1 cellular context compared by ENCODE assay signal in genomic region chr7:76291346-76292205, GRCh38.
TF ChIP-seq lines count a peak whose summit lies in the region.

No MANE protein-coding gene starts in this region.

TF ChIP-seq in H1, 55 proteins besides CTCF, POLR2A, EP300 and RAD21 (continued from another document):
- TF ChIP-seq POU5F1 (IDR thresholded peaks at IDR 0.05; ENCODE audit: low read depth, low read length) (no peak), RBBP5 (IDR thresholded peaks at IDR 0.05; ENCODE audit: borderline replicate concordance, low read depth, low read length) (peak; percentile 66), TBP (IDR thresholded peaks at IDR 0.05; ENCODE audit: low read depth, low read length) (peak; percentile 38; the same call in 1 of the 2 replicates), CEBPB (IDR thresholded peaks at IDR 0.05; ENCODE audit: low read depth, low read length) (peak; percentile 53; the same call in 1 of the 2 replicates), HDAC2 (IDR thresholded peaks at IDR 0.05; ENCODE audit: borderline replicate concordance in 1 of 2, low read depth in 2 of 2, low read length in 2 of 2) (no peak), CTBP2 (IDR thresholded peaks at IDR 0.05; ENCODE audit: borderline replicate concordance, insufficient read depth, insufficient read length, low read length) (no peak), RNF2 (IDR thresholded peaks at IDR 0.05; ENCODE audit: borderline replicate concordance, low read depth, low read length, missing control alignments, poor library complexity, severe bottlenecking) (no peak), BCL11A (IDR thresholded peaks at IDR 0.05; ENCODE audit: low read depth in 2 of 2, low read length in 2 of 2) (no peak), ATF3 (IDR thresholded peaks at IDR 0.05; ENCODE audit: insufficient read depth, low read depth, low read length) (peak; percentile 60; the same call in 1 of the 2 replicates), KDM1A (IDR thresholded peaks at IDR 0.05; ENCODE audit: borderline replicate concordance, low read length) (peak; percentile 55; the same call in 1 of the 2 replicates), SP2 (IDR thresholded peaks at IDR 0.05; ENCODE audit: low read length) (no peak), SIRT6 (IDR thresholded peaks at IDR 0.05; ENCODE audit: low read length) (no peak), SP1 (IDR thresholded peaks at IDR 0.05; ENCODE audit: low read depth, low read length) (peak; percentile 56; the same call in 1 of the 2 replicates), BRCA1 (IDR thresholded peaks at IDR 0.05; ENCODE audit: low read depth, low read length) (no peak), KDM4A (IDR thresholded peaks at IDR 0.05; ENCODE audit: low read depth, low read length, severe bottlenecking) (no peak), CHD2 (IDR thresholded peaks at IDR 0.05; ENCODE audit: low read length) (0 out of 2 replicates have a peak, but pooled peaks have one; percentile 32), TEAD4 (IDR thresholded peaks at IDR 0.05; ENCODE audit: low read depth, low read length) (peak; percentile 69), MAX (IDR thresholded peaks at IDR 0.05) (peak; percentile 63), GABPA (IDR thresholded peaks at IDR 0.05; ENCODE audit: borderline replicate concordance, insufficient read depth, low read length) (peak; percentile 37; the same call in 1 of the 2 replicates), CBX5 (IDR thresholded peaks at IDR 0.05; ENCODE audit: low read depth, low read length) (no peak), EGR1 (IDR thresholded peaks at IDR 0.05; ENCODE audit: borderline replicate concordance, low read depth, low read length) (peak; percentile 91; the same call in 1 of the 2 replicates), ZNF274 (IDR thresholded peaks at IDR 0.05; ENCODE audit: borderline replicate concordance, extremely low read depth, low read length) (no peak), TAF7 (optimal IDR thresholded peaks at IDR 0.05; ENCODE audit: borderline replicate concordance, low read depth, low read length) (no peak), JUN (IDR thresholded peaks at IDR 0.05; ENCODE audit: low read depth, low read length) (peak; percentile 75), EZH2 (IDR thresholded peaks at IDR 0.05; ENCODE audit: low read depth, low read length, severe bottlenecking) (no peak), CHD7 (IDR thresholded peaks at IDR 0.05; ENCODE audit: insufficient replicate concordance, low read length) (no peak), RFX5 (IDR thresholded peaks at IDR 0.05; ENCODE audit: borderline replicate concordance, low read depth, low read length) (no peak), RXRA (IDR thresholded peaks at IDR 0.05; ENCODE audit: insufficient read depth, low read depth, low read length) (no peak), SAP30 (IDR thresholded peaks at IDR 0.05; ENCODE audit: insufficient read depth, insufficient replicate concordance, low read length) (no peak), ASH2L (IDR thresholded peaks at IDR 0.05; ENCODE audit: low read length) (peak; percentile 90), FOSL1 (IDR thresholded peaks at IDR 0.05; ENCODE audit: insufficient read depth, low read depth, low read length) (no peak)
